In the genomic region with DNA sequence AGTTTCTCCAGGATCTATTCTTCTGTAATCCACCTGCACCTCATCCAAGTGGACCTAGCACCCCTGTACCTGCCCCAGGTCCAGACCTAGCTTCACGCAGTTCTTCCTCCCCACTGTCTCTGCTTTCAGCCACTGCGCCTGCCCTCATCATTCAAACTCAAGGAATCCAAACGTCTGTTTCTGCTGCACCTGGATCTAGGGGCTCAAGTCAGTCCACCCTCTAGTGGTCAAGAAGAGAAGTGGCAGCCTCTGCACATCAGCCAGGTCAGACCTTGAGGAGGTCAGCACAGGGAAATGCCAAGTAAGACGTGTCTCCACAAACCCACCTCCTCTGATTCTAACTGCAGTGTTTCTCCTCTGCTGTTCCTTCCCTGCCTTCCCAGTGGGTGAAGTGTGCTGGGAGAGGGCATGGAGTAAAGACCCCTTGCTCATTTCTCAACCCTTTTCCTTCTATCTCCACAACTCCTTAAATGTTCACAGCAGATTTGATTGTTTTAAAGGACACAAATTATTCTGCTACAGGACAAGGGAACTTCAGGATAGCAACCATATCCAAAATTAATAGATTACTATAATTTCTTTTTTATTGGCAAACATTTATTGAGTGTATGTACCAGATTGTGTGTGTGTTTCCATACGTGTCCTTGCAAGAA, we compare ENCODE assay signal across 7 cellular contexts. TPM values are rescaled to one million over a fixed set of nuclear protein-coding genes. Genes with fewer than 3 reads are reported as not detected.
A peak's percentile ranks its signal among the peaks of the same experiment; 100 is the strongest.
DNase-seq lines count a peak whose midpoint lies in the region; ATAC-seq and TF ChIP-seq lines count a peak whose summit lies in the region.

No MANE protein-coding gene starts in this region.

- H3K27ac Mint-ChIP-seq in glutamatergic neuron (ENCODE audit: unreplicated experiment), result no peak overlapping the region

- H3K27me3 Mint-ChIP-seq in glutamatergic neuron (ENCODE audit: unreplicated experiment), result no peaks in the 10 kb centered on the region

- peak; percentile 96 for ATAC-seq in GM21619 (IDR thresholded peaks at IDR 0.05; ENCODE audit: unreplicated experiment)

- TF ChIP-seq CTCF in GM12864 (IDR thresholded peaks at IDR 0.05; ENCODE audit: low read depth, low read length, missing control alignments) (peak; percentile 100), HL-60 (IDR thresholded peaks at IDR 0.05; ENCODE audit: insufficient read depth, low read length) (peak; percentile 100), glutamatergic neuron (IDR thresholded peaks at IDR 0.05; ENCODE audit: partially characterized antibody, unreplicated experiment) (peak; percentile 97)

- H3K4me3 ChIP-seq in GM12864 (ENCODE audit: low read depth, low read length) (no peak overlapping the region), HL-60 (replicated peaks; ENCODE audit: insufficient read depth, low read length) (no peak overlapping the region)

- DNase-seq in GM12864 (ENCODE audit: low read depth) (peak; percentile 7), HL-60 (ENCODE audit: low read depth in 1 of 2, low spot score in 1 of 2) (peak; percentile 28 to 56), OCI-M1 (lab: John Stamatoyannopoulos, UW) (peak; percentile 64), glutamatergic neuron (peak; percentile 51), renal cortical epithelial cell (ENCODE audit: low read depth) (peak; percentile 68)
- DNase-seq in activated gamma-delta T cell treated with anti-CD3 and anti-CD28 coated beads, Interleukin-2, amount 50 U/mL, for 16 hours (ENCODE audit: low read depth), result peak; percentile 14

- H3K9me3 Mint-ChIP-seq in glutamatergic neuron (ENCODE audit: unreplicated experiment), result no peaks in the 10 kb centered on the region

- no peaks in the 10 kb centered on the region for H3K4me1 Mint-ChIP-seq in glutamatergic neuron (ENCODE audit: low read depth, unreplicated experiment)

- H3K4me3 Mint-ChIP-seq in glutamatergic neuron (ENCODE audit: unreplicated experiment), result no peak overlapping the region

- no peaks in the 10 kb centered on the region for H3K36me3 Mint-ChIP-seq in glutamatergic neuron (ENCODE audit: unreplicated experiment)

- H3K27ac ChIP-seq in HL-60 (replicated peaks), result no peak overlapping the region

- peaks cover 15% of the 10 kb centered on the region for H3K27me3 ChIP-seq in HL-60 (ENCODE audit: insufficient read depth, poor library complexity, severe bottlenecking)

RNA-seq across cellular contexts. Expression of gene RNF152, which starts 8.7 kb away (rescaled TPM):
- 16.9 TPM for total RNA-seq in glutamatergic neuron (ENCODE audit: unreplicated experiment)
- total RNA-seq in renal cortical epithelial cell, result 0.70 and 3.3 TPM in 2 replicates

Comparison
In these comparisons a context has a peak if more than half of its experiments do, and no peak if none do; other contexts are left out.
1. DNase-seq: peak in every context shown above with its lines; median percentile 68 in renal cortical epithelial cell; 64 in OCI-M1; 51 in glutamatergic neuron; 42 in HL-60; 14 in activated gamma-delta T cell treated with anti-CD3 and anti-CD28 coated beads, Interleukin-2, amount 50 U/mL, for 16 hours; 7 in GM12864.